Comparison of ENCODE assay signal across 8 cellular contexts in genomic region chr13:114099191-114099590, GRCh38. TPM values are rescaled to one million over a fixed set of nuclear protein-coding genes. Genes with fewer than 3 reads are reported as not detected.
DNase-seq lines count a peak whose midpoint lies in the region; ATAC-seq, FAIRE-seq and TF ChIP-seq lines count a peak whose summit lies in the region.

No MANE protein-coding gene starts in this region.

- CTCF ChIA-PET in A549 (lab: Yijun Ruan, JAX) = no interaction called here

- H3K27ac ChIP-seq in A549 = peak overlapping the region; percentile 58 to 84

- TF ChIP-seq EP300 in A549 (IDR thresholded peaks at IDR 0.05) = no peak

- POLR2A ChIA-PET in A549 (lab: Yijun Ruan, JAX) = interaction anchor here (0.6 to 1.9 kb wide), 3 partner anchors 34 to 138 kb away, joined by 3 to 6 read pairs (median 3); no protein-coding TSS in a partner anchor

- H3K4me1 ChIP-seq in A549 = peaks cover 12% of the 10 kb centered on the region; the same call in 2 of the 3 replicates

- no peak for TF ChIP-seq RAD21 in A549 (conservative IDR thresholded peaks at IDR 0.05 in 1 of 2, IDR thresholded peaks at IDR 0.05 in 1 of 2)

- peak overlapping the region; percentile 48 for H3K4me2 ChIP-seq in A549

- FAIRE-seq in A549 (lab: Jason Lieb, UNC) = no peak
- FAIRE-seq in GM12891 (lab: Jason Lieb, UNC) = no peak

- H3K9me3 ChIP-seq in A549 = no peaks in the 10 kb centered on the region

- no peak for TF ChIP-seq POLR2A in A549 (IDR thresholded peaks at IDR 0.05; ENCODE audit: low read length)
- TF ChIP-seq POLR2A in GM12891 (IDR thresholded peaks at IDR 0.05; ENCODE audit: low read depth, low read length) = no peak

- no peak overlapping the region for H3K4me3 ChIP-seq in A549

- TF ChIP-seq CTCF in A549 (IDR thresholded peaks at IDR 0.05) = no peak

- DNase-seq in A549 (ENCODE audit: low read depth in 1 of 2, low spot score in 1 of 2) (peak; percentile 68 to 76), GOT3 (lab: John Stamatoyannopoulos, UW) (peak; percentile 21), T1000 (lab: John Stamatoyannopoulos, UW) (peak; percentile 61), glomerular visceral epithelial cell (ENCODE audit: extremely low spot score) (peak; percentile 92), renal cortical epithelial cell (ENCODE audit: low read depth) (peak; percentile 80), GM12891 (ENCODE audit: insufficient read length, low spot score) (no peak)
- no peak for DNase-seq in stimulated activated naive CD4-positive, alpha-beta T cell treated with Interleukin-2 at 50 U/mL for 16 hours (lab: John Stamatoyannopoulos, UW)

- no CpG with 5 or more reads among the region's 15 CpGs for WGBS in A549 (ENCODE audit: missing lambda C conversion rate)

- peak; percentile 84 to 85 for ATAC-seq in A549
- ATAC-seq in HG03039 (IDR thresholded peaks at IDR 0.05; ENCODE audit: unreplicated experiment) = no peak

TF ChIP-seq in A549, 52 proteins besides CTCF, POLR2A, EP300 and RAD21:
- TF ChIP-seq MAFK (IDR thresholded peaks at IDR 0.05; ENCODE audit: partially characterized antibody) (no peak), MAX (IDR thresholded peaks at IDR 0.05) (0 out of 2 replicates have a peak, but pooled peaks have one; percentile 37), BCL3 (IDR thresholded peaks at IDR 0.05) (no peak), RCOR1 (IDR thresholded peaks at IDR 0.05; ENCODE audit: low read depth, low read length) (no peak), NFE2L2 (conservative IDR thresholded peaks at IDR 0.05; ENCODE audit: low read length) (no peak), FOSL2 (IDR thresholded peaks at IDR 0.05) (no peak), FOSL2 (CRISPR knock-in tag; IDR thresholded peaks at IDR 0.05) (peak; percentile 42; the same call in 1 of the 2 replicates), HMGXB4 (CRISPR knock-in tag; IDR thresholded peaks at IDR 0.05; ENCODE audit: borderline replicate concordance) (no peak), BHLHE40 (IDR thresholded peaks at IDR 0.05; ENCODE audit: low read depth, low read length) (no peak)

TF ChIP-seq in GM12891, 5 proteins besides CTCF, POLR2A, EP300 and RAD21:
- TF ChIP-seq POLR2AphosphoS5 (IDR thresholded peaks at IDR 0.05; ENCODE audit: low read depth, low read length) = no peak
- no peak for TF ChIP-seq POU2F2 (IDR thresholded peaks at IDR 0.05; ENCODE audit: low read depth, low read length)
- no peak for TF ChIP-seq PAX5 (IDR thresholded peaks at IDR 0.05; ENCODE audit: insufficient read depth, low read length, severe bottlenecking)
- TF ChIP-seq SPI1 (IDR thresholded peaks at IDR 0.05; ENCODE audit: low read depth, low read length) = no peak
- TF ChIP-seq TAF1 (IDR thresholded peaks at IDR 0.05; ENCODE audit: low read depth, low read length) = no peak

RNA-seq across cellular contexts. Expression of gene RASA3, which starts 33.2 kb away (rescaled TPM):
- polyA plus RNA-seq in A549 (2011; rRNA removed) (4.3 TPM in 2 replicates), A549 (2017; fragmentation: RNase III; extraction: RNeasy Plus Mini Kit Qiagen cat#74134 plus additional on column Dnase treatment) (6.6 to 7.6 TPM (median 6.7 TPM) in 3 replicates)
- polyA plus RNA-seq in A549 (2012; cell fraction: cytosol; rRNA removed) = 5.9 and 7.2 TPM in 2 replicates
- 9.6 and 9.8 TPM in 2 replicates for polyA plus RNA-seq in A549 (2012; cell fraction: nucleus; rRNA removed)
- 3.5 and 3.9 TPM in 2 replicates for polyA minus RNA-seq in A549 (2011; rRNA and poly(A)+ RNA removed)
- total RNA-seq in renal cortical epithelial cell = 9.0 and 10.9 TPM in 2 replicates
- polyA plus RNA-seq in GM12891 (2012; ENCODE audit: low read depth, missing spikeins) = 13.4 TPM

Comparison
In these comparisons a context has a peak if more than half of its experiments do, and no peak if none do; other contexts are left out.
1. DNase-seq: peak in A549 (2 of 2), GOT3 (single experiment), T1000 (single experiment), glomerular visceral epithelial cell (single experiment) and renal cortical epithelial cell (single experiment); none in GM12891 (single experiment) and stimulated activated naive CD4-positive, alpha-beta T cell treated with Interleukin-2 at 50 U/mL for 16 hours (single experiment).